ENCODE assay signal across 8 cellular contexts in genomic region chr20:37336369-37337207, GRCh38. TPM values are rescaled to one million over a fixed set of nuclear protein-coding genes. Genes with fewer than 3 reads are reported as not detected.
DNase-seq lines count a peak whose midpoint lies in the region; ATAC-seq and TF ChIP-seq lines count a peak whose summit lies in the region.

No MANE protein-coding gene starts in this region.

- WGBS in urinary bladder: 21% methylated on average over 11 of the region's 11 CpGs

- H3K27ac ChIP-seq in RWPE2 (ENCODE audit: poor library complexity, severe bottlenecking) (peak overlapping the region; percentile 30), coronary artery (peak overlapping the region in 1 of 2 donors; percentile 1), urinary bladder (ENCODE audit: low read depth) (peak overlapping the region; percentile 43)

- H3K4me3 ChIP-seq in RWPE2 (ENCODE audit: severe bottlenecking): no peak overlapping the region
- peak overlapping the region; percentile 51 for H3K4me3 ChIP-seq in coronary artery
- H3K4me3 ChIP-seq in urinary bladder (ENCODE audit: low read depth, low read length): no peak overlapping the region

- H3K4me1 ChIP-seq in RWPE2 (ENCODE audit: insufficient read depth, poor library complexity, severe bottlenecking) (peaks cover 22% of the 10 kb centered on the region), urinary bladder (ENCODE audit: insufficient read depth) (peaks cover 2% of the 10 kb centered on the region)

- peak overlapping the region; percentile 84 for H3K4me3 Mint-ChIP-seq in natural killer cell treated with Interleukin-12 subunit alpha and Interleukin-12 subunit beta and Interleukin-15 and Interleukin-18, amount 100 ng/mL, for 72 hours

- TF ChIP-seq CTCF in RWPE2 (IDR thresholded peaks at IDR 0.05; ENCODE audit: poor library complexity, severe bottlenecking): no peak
- TF ChIP-seq CTCF in coronary artery (IDR thresholded peaks at IDR 0.05): no peak

- H3K4me1 Mint-ChIP-seq in natural killer cell treated with Interleukin-12 subunit alpha and Interleukin-12 subunit beta and Interleukin-15 and Interleukin-18, amount 100 ng/mL, for 72 hours (ENCODE audit: low read depth in 2 of 2): peaks cover 22 to 27% of the 10 kb centered on the region in 2 donors

- no peaks in the 10 kb centered on the region for H3K9me3 Mint-ChIP-seq in natural killer cell treated with Interleukin-12 subunit alpha and Interleukin-12 subunit beta and Interleukin-15 and Interleukin-18, amount 100 ng/mL, for 72 hours

- no peaks in the 10 kb centered on the region for H3K27me3 Mint-ChIP-seq in natural killer cell treated with Interleukin-12 subunit alpha and Interleukin-12 subunit beta and Interleukin-15 and Interleukin-18, amount 100 ng/mL, for 72 hours

- peak overlapping the region; percentile 84 to 90 for H3K27ac Mint-ChIP-seq in natural killer cell treated with Interleukin-12 subunit alpha and Interleukin-12 subunit beta and Interleukin-15 and Interleukin-18, amount 100 ng/mL, for 72 hours

- no peaks in the 10 kb centered on the region for H3K36me3 ChIP-seq in RWPE2 (ENCODE audit: low read depth)
- H3K36me3 ChIP-seq in urinary bladder (ENCODE audit: insufficient read depth): no peaks in the 10 kb centered on the region

- H3K9me3 ChIP-seq in RWPE2 (ENCODE audit: severe bottlenecking): no peaks in the 10 kb centered on the region

- peak; percentile 27 for DNase-seq in A172 (ENCODE audit: low spot score)
- DNase-seq in RWPE2 (ENCODE audit: low spot score): no peak
- DNase-seq in coronary artery (ENCODE audit: low spot score): no peak
- DNase-seq in natural killer cell treated with Interleukin-12 subunit alpha and Interleukin-12 subunit beta and Interleukin-15 and Interleukin-18, amount 100 ng/mL, for 72 hours (ENCODE audit: low spot score): peak; percentile 88
- no peak for DNase-seq in NCI-H524 treated with DMSO at 0.1 percent for 48 hours (lab: John Stamatoyannopoulos, UW)

- ATAC-seq in GM18870 (IDR thresholded peaks at IDR 0.05; ENCODE audit: unreplicated experiment) (peak; percentile 60), HG02981 (IDR thresholded peaks at IDR 0.05; ENCODE audit: unreplicated experiment) (peak; percentile 69), RWPE2 (ENCODE audit: low read depth) (no peak)
- ATAC-seq in natural killer cell treated with Interleukin-12 subunit alpha and Interleukin-12 subunit beta and Interleukin-15 and Interleukin-18, amount 100 ng/mL, for 72 hours: peak; percentile 86 to 91

- H3K27me3 ChIP-seq in RWPE2 (ENCODE audit: insufficient read depth, poor library complexity, severe bottlenecking): no peaks in the 10 kb centered on the region

- no peaks in the 10 kb centered on the region for H3K36me3 Mint-ChIP-seq in natural killer cell treated with Interleukin-12 subunit alpha and Interleukin-12 subunit beta and Interleukin-15 and Interleukin-18, amount 100 ng/mL, for 72 hours

RNA-seq across cellular contexts. Expression of gene SRC, which starts 9.4 kb away (rescaled TPM):
- total RNA-seq in A172 (2014; rRNA removed; shearing (Covaris generic)): 15.3 and 17.8 TPM in 2 replicates
- 1 to 10 TPM; 6.8 to 8.6 TPM for total RNA-seq in natural killer cell treated with Interleukin-12 subunit alpha and Interleukin-12 subunit beta and Interleukin-15 and Interleukin-18, amount 100 ng/mL, for 72 hours
- 26.9 TPM for total RNA-seq in urinary bladder
- 53.2 TPM for polyA plus RNA-seq in urinary bladder

RNA-seq across cellular contexts. Expression of gene MANBAL, which starts 47.1 kb away (rescaled TPM):
- total RNA-seq in A172 (2014; rRNA removed; shearing (Covaris generic)): 11.8 and 15.7 TPM in 2 replicates
- total RNA-seq in natural killer cell treated with Interleukin-12 subunit alpha and Interleukin-12 subunit beta and Interleukin-15 and Interleukin-18, amount 100 ng/mL, for 72 hours: 10 to 100 TPM; 12.7 to 14.4 TPM
- 14.9 TPM for total RNA-seq in urinary bladder
- 133 TPM for polyA plus RNA-seq in urinary bladder

Comparison
In these comparisons a context has a peak if more than half of its experiments do, and no peak if none do; other contexts are left out.
1. DNase-seq: peak in A172 (single experiment) and natural killer cell treated with Interleukin-12 subunit alpha and Interleukin-12 subunit beta and Interleukin-15 and Interleukin-18, amount 100 ng/mL, for 72 hours (single experiment); none in RWPE2 (single experiment), coronary artery (single experiment) and NCI-H524 treated with DMSO at 0.1 percent for 48 hours (single experiment).